ENCODE assay signal across 8 cellular contexts in the genomic region with DNA sequence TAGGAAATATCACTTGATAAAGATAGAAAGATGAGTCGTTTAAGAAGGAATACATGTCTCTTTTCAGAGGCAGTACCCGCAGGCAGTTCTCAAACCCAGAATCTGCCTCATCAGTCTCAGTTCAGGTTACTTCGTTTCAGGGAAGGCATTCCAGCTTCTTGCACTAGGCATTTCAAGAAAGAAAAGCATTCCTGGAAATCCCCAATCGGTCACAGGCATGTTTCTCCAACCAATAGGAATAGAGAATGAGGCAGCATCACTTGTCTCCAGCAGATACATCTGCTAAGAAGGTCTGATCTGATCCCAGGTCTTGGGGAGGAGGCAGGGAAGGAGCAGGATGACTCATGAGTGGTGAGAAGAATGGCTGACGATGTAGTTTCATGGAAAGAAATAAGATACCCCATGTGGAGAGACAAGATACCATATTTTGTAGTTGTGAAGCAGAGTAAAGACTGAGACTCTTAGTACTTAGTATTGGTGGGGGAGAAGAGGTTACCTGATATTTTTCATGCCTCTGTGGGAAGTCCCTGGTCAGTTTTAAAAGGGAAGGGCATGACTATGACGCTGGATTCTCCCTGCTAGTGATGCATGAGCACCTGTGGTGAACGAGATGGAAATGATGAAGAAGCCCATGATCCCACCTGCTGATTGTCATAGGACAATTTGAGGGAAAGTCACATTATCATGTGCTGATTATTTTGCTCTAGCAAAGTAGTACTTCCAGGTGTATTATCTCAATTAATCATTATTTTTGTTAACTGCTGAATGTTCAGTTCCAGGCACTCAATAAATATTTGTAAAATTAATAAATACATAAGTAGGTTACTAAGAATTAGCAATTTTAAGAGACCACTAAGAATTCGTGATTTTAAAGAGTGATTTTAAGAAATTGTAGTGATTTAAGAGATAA. TPM values are rescaled to one million over a fixed set of nuclear protein-coding genes. Genes with fewer than 3 reads are reported as not detected.
DNase-seq lines count a peak whose midpoint lies in the region; ATAC-seq and TF ChIP-seq lines count a peak whose summit lies in the region.

No MANE protein-coding gene starts in this region.

- ATAC-seq in GM19395 (IDR thresholded peaks at IDR 0.05; ENCODE audit: unreplicated experiment) (peak; percentile 86), HG03432 (IDR thresholded peaks at IDR 0.05; ENCODE audit: unreplicated experiment) (peak; percentile 88), Panc1 (peak; percentile 98), Right ventricle myocardium superior (ENCODE audit: poor library complexity) (peak; percentile 90)
- peak; percentile 98 to 99 for ATAC-seq in activated naive CD4-positive, alpha-beta T cell treated with anti-CD3 and anti-CD28 coated beads, Interleukin-2, amount 50 U/mL, for 72 hours

- BruUV-seq in Panc1 (replicated peaks; lab: Mats Ljungman, UMichigan) = no TSS peak

- no peaks in the 10 kb centered on the region; the same call in 1 of the 2 replicates for H3K4me1 ChIP-seq in Panc1 (ENCODE audit: control insufficient read depth, insufficient read depth, low read length)

- H3K36me3 ChIP-seq in Panc1 (ENCODE audit: control insufficient read depth, insufficient read depth, low read length) = no peaks in the 10 kb centered on the region

- H3K4me3 Mint-ChIP-seq in progenitor cell of endocrine pancreas (ENCODE audit: low read depth) = no peak overlapping the region

- H3K27me3 ChIP-seq in Panc1 (ENCODE audit: control insufficient read depth, insufficient read depth, low read length) = peaks cover 8% of the 10 kb centered on the region; the same call in 1 of the 2 replicates

- H3K27me3 Mint-ChIP-seq in progenitor cell of endocrine pancreas = peaks cover 8% of the 10 kb centered on the region

- intact Hi-C loops in Panc1 (cut with micrococcal nuclease; ENCODE audit: unreplicated experiment) (no loop called here), Right ventricle myocardium superior (cut with DNase I) (no loop called here)

- peaks cover under 1 to 4% of the 10 kb centered on the region in 2 donors for H3K9me3 Mint-ChIP-seq in activated naive CD4-positive, alpha-beta T cell treated with anti-CD3 and anti-CD28 coated beads, Interleukin-2, amount 50 U/mL, for 72 hours
- H3K9me3 Mint-ChIP-seq in progenitor cell of endocrine pancreas (ENCODE audit: low read depth) = no peaks in the 10 kb centered on the region

- CTCF ChIA-PET in Panc1 (lab: Charles Lee) = no interaction called here

- H3K4me3 ChIP-seq in Panc1 (ENCODE audit: low read depth in 2 of 2, low read length in 2 of 2) = no peak overlapping the region

- POLR2A ChIA-PET in Panc1 (lab: Charles Lee) = no interaction called here

- in situ Hi-C loops in Panc1 (cut with HindIII; ENCODE audit: low pct_unique_long_range_greater_than_20kb, low sequenced_read_pairs) = no loop called here

- H3K36me3 Mint-ChIP-seq in activated naive CD4-positive, alpha-beta T cell treated with anti-CD3 and anti-CD28 coated beads, Interleukin-2, amount 50 U/mL, for 72 hours = peaks cover 0 to under 1% of the 10 kb centered on the region in 2 donors
- no peaks in the 10 kb centered on the region for H3K36me3 Mint-ChIP-seq in progenitor cell of endocrine pancreas (ENCODE audit: insufficient read depth)

- no peaks in the 10 kb centered on the region for H3K4me1 Mint-ChIP-seq in progenitor cell of endocrine pancreas (ENCODE audit: low read depth)

- no peaks in the 10 kb centered on the region for H3K9me3 ChIP-seq in Panc1 (ENCODE audit: control insufficient read depth, insufficient read depth, low read depth, low read length)

- no peak for TF ChIP-seq CTCF in Panc1 (IDR thresholded peaks at IDR 0.05)
- TF ChIP-seq CTCF in progenitor cell of endocrine pancreas (IDR thresholded peaks at IDR 0.05; ENCODE audit: unreplicated experiment) = no peak

- DNase-seq in DMS153 (lab: John Stamatoyannopoulos, UW) (peak; percentile 71), Panc1 (ENCODE audit: low read depth, low spot score) (peak; percentile 82), Right ventricle myocardium superior (no peak), progenitor cell of endocrine pancreas (ENCODE audit: low spot score, unreplicated experiment) (peak; percentile 64), HuH-7 (ENCODE audit: low spot score) (no peak)
- DNase-seq in activated naive CD4-positive, alpha-beta T cell treated with anti-CD3 and anti-CD28 coated beads, Interleukin-2, amount 50 U/mL, for 72 hours (ENCODE audit: low spot score in 2 of 2) = peak in 1 of 2 donors; percentile 49

- H3K27ac ChIP-seq in Panc1 (ENCODE audit: low read length) = no peak overlapping the region

- no peak overlapping the region for H3K27ac Mint-ChIP-seq in activated naive CD4-positive, alpha-beta T cell treated with anti-CD3 and anti-CD28 coated beads, Interleukin-2, amount 50 U/mL, for 72 hours
- H3K27ac Mint-ChIP-seq in progenitor cell of endocrine pancreas = no peak overlapping the region

RNA-seq across cellular contexts. Expression of gene HLA-DRB1, which starts 20.3 kb away (rescaled TPM):
- total RNA-seq in Panc1 (2021; ENCODE audit: unreplicated experiment) (1.1 TPM), Right ventricle myocardium superior (27.5 TPM), progenitor cell of endocrine pancreas (4.6 and 7.7 TPM in 2 replicates)
- polyA plus RNA-seq in Panc1 (2012; ENCODE audit: insufficient read length) = not detected
- 1 to 10 TPM; 4.4 to 9.5 TPM for total RNA-seq in activated naive CD4-positive, alpha-beta T cell treated with anti-CD3 and anti-CD28 coated beads, Interleukin-2, amount 50 U/mL, for 72 hours

RNA-seq across cellular contexts. Expression of gene HLA-DQA1, which starts 27.2 kb away (rescaled TPM):
- total RNA-seq in Panc1 (2021; ENCODE audit: unreplicated experiment) = 0.39 TPM
- polyA plus RNA-seq in Panc1 (2012; ENCODE audit: insufficient read length) = not detected
- 1 to 10 TPM in 1 of 2 donors, not detected in 1; 1.7 TPM for total RNA-seq in activated naive CD4-positive, alpha-beta T cell treated with anti-CD3 and anti-CD28 coated beads, Interleukin-2, amount 50 U/mL, for 72 hours
- 5.5 TPM for total RNA-seq in Right ventricle myocardium superior
- not detected in 2 replicates for total RNA-seq in progenitor cell of endocrine pancreas

RNA-seq across cellular contexts. Expression of gene HLA-DQB1, which starts 56.5 kb away (rescaled TPM):
- total RNA-seq in Panc1 (2021; ENCODE audit: unreplicated experiment) (0.51 TPM), Right ventricle myocardium superior (2.9 TPM), progenitor cell of endocrine pancreas (6.1 TPM in 2 replicates)
- not detected for polyA plus RNA-seq in Panc1 (2012; ENCODE audit: insufficient read length)
- total RNA-seq in activated naive CD4-positive, alpha-beta T cell treated with anti-CD3 and anti-CD28 coated beads, Interleukin-2, amount 50 U/mL, for 72 hours = 10 to 100 TPM in 1 of 2 donors, not detected in 1; 34.7 TPM

Comparison
In these comparisons a context has a peak if more than half of its experiments do, and no peak if none do; other contexts are left out.
1. DNase-seq: peak in DMS153 (single experiment), Panc1 (single experiment) and progenitor cell of endocrine pancreas (single experiment); none in Right ventricle myocardium superior (single experiment) and HuH-7 (single experiment).
2. Peak in every context shown above with its lines, with median percentiles within 50 percentile points of each other: ATAC-seq.